ENCODE assay signal across 10 cellular contexts in the genomic region with DNA sequence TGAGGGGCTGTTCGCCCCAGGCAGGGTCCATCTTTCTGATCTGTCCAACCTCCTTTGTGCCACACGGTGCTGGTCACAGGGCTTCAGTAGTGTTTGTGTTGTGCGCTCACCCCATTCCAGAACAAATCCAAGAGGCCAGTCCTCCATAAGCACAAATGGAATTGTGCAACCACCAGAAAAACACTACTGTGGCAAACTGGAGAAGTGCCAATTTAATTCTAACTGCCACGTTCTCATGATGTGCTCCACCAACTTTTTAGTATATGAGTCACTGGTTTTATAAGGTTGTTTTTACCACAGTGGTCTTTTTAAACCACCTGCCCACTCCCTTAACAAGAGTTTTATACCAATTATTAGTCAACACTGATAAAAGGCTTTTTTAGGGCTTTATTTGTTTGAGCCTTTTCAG.
DNase-seq lines count a peak whose midpoint lies in the region; FAIRE-seq and TF ChIP-seq lines count a peak whose summit lies in the region.
"Had no signal": no experiment of that assay in that cellular context is flagged by ENCODE, and none has a peak within 500 bp of the region (broad histone marks: within the 10 kb centered on the region; RNA-seq: fewer than 3 reads in every experiment).

No MANE protein-coding gene starts in this region.

- no peaks in the 10 kb centered on the region for H4K20me1 ChIP-seq in endothelial cell of umbilical vein (replicated peaks; ENCODE audit: control insufficient read depth, extremely low read depth, insufficient read depth, low read length)

- H3K4me3 ChIP-seq in endothelial cell of umbilical vein (replicated peaks in 1 of 3; ENCODE audit: insufficient read depth in 1 of 3, low read depth in 1 of 3, low read length in 3 of 3) (no peak overlapping the region), skeletal muscle cell (ENCODE audit: low read depth, low read length) (no peak overlapping the region)
- H3K4me3 ChIP-seq: colonic mucosa had no signal

- no peak overlapping the region for H2AFZ ChIP-seq in endothelial cell of umbilical vein (ENCODE audit: low read depth, low read length)

- H3K4me1 ChIP-seq in endothelial cell of umbilical vein (ENCODE audit: control insufficient read depth, extremely low read depth, insufficient read depth, low read length) = no peaks in the 10 kb centered on the region
- H3K4me1 ChIP-seq: colonic mucosa had no signal

- no peak overlapping the region for H3K4me2 ChIP-seq in endothelial cell of umbilical vein (ENCODE audit: insufficient read depth, low read length)

- H3K79me2 ChIP-seq in endothelial cell of umbilical vein (ENCODE audit: control insufficient read depth, insufficient read depth, low read length) = no peaks in the 10 kb centered on the region

- no peak overlapping the region for H3K27ac ChIP-seq in endothelial cell of umbilical vein (ENCODE audit: insufficient read depth, low read depth, low read length)
- H3K27ac ChIP-seq: colonic mucosa had no signal

- H3K36me3 ChIP-seq in endothelial cell of umbilical vein (ENCODE audit: control insufficient read depth in 2 of 2, extremely low read depth in 1 of 2, insufficient read depth in 2 of 2, low read length in 2 of 2) = peaks cover 0 to 5% of the 10 kb centered on the region in 2 experiments
- H3K36me3 ChIP-seq: colonic mucosa had no signal

- H3K9me1 ChIP-seq in endothelial cell of umbilical vein (replicated peaks; ENCODE audit: control insufficient read depth, extremely low read depth, insufficient read depth, low read length) = no peaks in the 10 kb centered on the region

- POLR2A ChIA-PET in endothelial cell of umbilical vein (lab: Charles Lee) = no interaction called here

- dilution Hi-C loops in endothelial cell of umbilical vein (cut with MboI; ENCODE audit: extremely low pct_ligation_motif_present, low sequenced_read_pairs) = no loop called here

- BruUV-seq in endothelial cell of umbilical vein (replicated peaks; lab: Mats Ljungman, UMichigan) = no TSS peak

- FAIRE-seq in endothelial cell of umbilical vein (lab: Jason Lieb, UNC) = no peak
- FAIRE-seq: A204.1 had no signal

- TF ChIP-seq POLR2A in endothelial cell of umbilical vein (IDR thresholded peaks at IDR 0.05; ENCODE audit: low read depth, low read length) = no peak

- no peak for TF ChIP-seq CTCF in endothelial cell of umbilical vein (IDR thresholded peaks at IDR 0.05; ENCODE audit: extremely low read depth in 1 of 2, insufficient read depth in 1 of 2, low read depth in 1 of 2, low read length in 2 of 2)

- DNase-seq in NCI-H1417 (lab: John Stamatoyannopoulos, UW) = peak in 2 of 3 experiments; percentile 36 to 55
- DNase-seq in NCI-H1417 treated with DMSO at 0.1 percent for 48 hours (lab: John Stamatoyannopoulos, UW) = no peak
- peak; percentile 57 for DNase-seq in NCI-H345 treated with DMSO at 0.1 percent for 48 hours (lab: John Stamatoyannopoulos, UW; ENCODE audit: unreplicated experiment)
- DNase-seq in endothelial cell of umbilical vein (ENCODE audit: low read depth, low spot score) = peak; percentile 12
- peak; percentile 93 for DNase-seq in skeletal muscle cell (ENCODE audit: low read depth)
- no peak for DNase-seq in GM19240 (ENCODE audit: insufficient read length, low spot score)
- no peak for DNase-seq in activated CD4-positive, CD25-positive, alpha-beta regulatory T cell treated with anti-CD3 and anti-CD28 coated beads, Interleukin-2, amount 50 U/mL, for 72 hours
- no peak for DNase-seq in GM03348 (ENCODE audit: low spot score)
- DNase-seq: colonic mucosa had no signal

- no peak overlapping the region for H3K9ac ChIP-seq in endothelial cell of umbilical vein (replicated peaks; ENCODE audit: extremely low read depth, insufficient read depth, low read length)

- intact Hi-C loops in endothelial cell of umbilical vein (cut with micrococcal nuclease) = no loop called here

- H3K27me3 ChIP-seq in endothelial cell of umbilical vein (ENCODE audit: control insufficient read depth in 2 of 2, insufficient read depth in 2 of 2, low read length in 2 of 2) = no peaks in the 10 kb centered on the region
- H3K27me3 ChIP-seq: colonic mucosa had no signal

- CTCF ChIA-PET in endothelial cell of umbilical vein (lab: Charles Lee) = interaction anchor here (1.6 kb wide), 1 partner anchor 11 kb away, joined by 3 read pairs; no protein-coding TSS in a partner anchor

- H3K9me3 ChIP-seq in endothelial cell of umbilical vein (replicated peaks; ENCODE audit: control insufficient read depth, insufficient read depth, low read length) = no peaks in the 10 kb centered on the region
- H3K9me3 ChIP-seq: colonic mucosa had no signal

TF ChIP-seq in endothelial cell of umbilical vein, 7 proteins besides CTCF, POLR2A, EP300 and RAD21:
- no peak for TF ChIP-seq MYC (IDR thresholded peaks at IDR 0.05; ENCODE audit: low read depth, low read length)
- TF ChIP-seq, protein P1, sequence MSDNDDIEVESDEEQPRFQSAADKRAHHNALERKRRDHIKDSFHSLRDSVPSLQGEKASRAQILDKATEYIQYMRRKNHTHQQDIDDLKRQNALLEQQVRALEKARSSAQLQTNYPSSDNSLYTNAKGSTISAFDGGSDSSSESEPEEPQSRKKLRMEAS (IDR thresholded peaks at IDR 0.05; ENCODE audit: insufficient read depth, insufficient read length) = no peak
- TF ChIP-seq JUN (IDR thresholded peaks at IDR 0.05; ENCODE audit: borderline replicate concordance, insufficient read depth, insufficient read length, low read depth) = no peak

Comparison
In these comparisons a context has a peak if more than half of its experiments do, and no peak if none do; other contexts are left out.
1. DNase-seq: peak in NCI-H1417 (2 of 3), NCI-H345 treated with DMSO at 0.1 percent for 48 hours (single experiment), endothelial cell of umbilical vein (single experiment) and skeletal muscle cell (single experiment); none in NCI-H1417 treated with DMSO at 0.1 percent for 48 hours (single experiment), GM19240 (single experiment), activated CD4-positive, CD25-positive, alpha-beta regulatory T cell treated with anti-CD3 and anti-CD28 coated beads, Interleukin-2, amount 50 U/mL, for 72 hours (single experiment) and GM03348 (single experiment).